ENCODE assay signal across 31 cellular contexts in the genomic region with DNA sequence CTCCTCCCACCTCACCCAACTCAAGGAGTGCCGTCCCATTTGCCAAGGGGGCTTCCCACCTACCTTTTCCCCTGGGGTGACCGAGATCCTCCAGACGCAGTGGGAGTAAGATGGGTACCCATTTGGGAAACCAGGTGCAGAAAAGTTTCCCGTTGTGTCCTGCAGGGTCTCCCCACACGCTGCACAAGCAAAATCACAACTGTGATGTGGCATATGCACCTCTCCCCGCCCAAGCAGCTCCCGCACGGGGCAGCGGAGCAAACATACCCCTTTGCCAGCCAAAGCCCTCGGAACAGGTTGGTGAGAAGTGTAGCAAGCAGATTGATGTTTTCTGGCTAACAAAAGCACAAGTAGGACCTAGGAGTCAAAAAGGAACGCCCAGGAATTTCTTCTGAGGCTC. TPM values are rescaled to one million over a fixed set of nuclear protein-coding genes. Genes with fewer than 3 reads are reported as not detected.
"Had no signal": no experiment of that assay in that cellular context is flagged by ENCODE, and none has a peak within 500 bp of the region (broad histone marks: within the 10 kb centered on the region; RNA-seq: fewer than 3 reads in every experiment).

No MANE protein-coding gene starts in this region.

- H3K4me1 Mint-ChIP-seq: naive thymus-derived CD4-positive, alpha-beta T cell; stimulated activated effector memory CD8-positive, alpha-beta T cell treated with anti-CD3 and anti-CD28 coated beads, Interleukin-12 subunit alpha, Interleukin-12 subunit beta, amount 100 ng/mL, for 72 hours had no signal

- DNase-seq: kidney; left ventricle myocardium inferior; mesendoderm; midbrain; mucosa of descending colon; naive thymus-derived CD4-positive, alpha-beta T cell; pancreas; posterior cingulate gyrus; retina; right cardiac atrium; small intestine; spleen; stimulated activated CD4-positive, alpha-beta T cell treated with anti-CD3 and anti-CD28 coated beads, Interleukin-4, amount 100 ng/mL, for 24 hours; stimulated activated naive CD4-positive, alpha-beta T cell; trophoblast cell; upper lobe of right lung had no signal

- H3K4me3 ChIP-seq: hepatocyte, left ventricle myocardium inferior, lung, mucosa of descending colon, pancreas, prostate gland, spleen, suprapubic skin, thoracic aorta, tibial artery, upper lobe of right lung had no signal

- H3K36me3 ChIP-seq: left ventricle myocardium inferior, pancreas, prostate gland, spleen, suprapubic skin, thoracic aorta, tibial artery, upper lobe of right lung had no signal

- H3K4me1 ChIP-seq: pancreas, prostate gland, suprapubic skin, upper lobe of right lung had no signal

- H3K4me3 Mint-ChIP-seq: naive thymus-derived CD4-positive, alpha-beta T cell; natural killer cell treated with Interleukin-12 subunit alpha and Interleukin-12 subunit beta and Interleukin-15 and Interleukin-18, amount 100 ng/mL, for 72 hours; stimulated activated effector memory CD8-positive, alpha-beta T cell treated with anti-CD3 and anti-CD28 coated beads, Interleukin-12 subunit alpha, Interleukin-12 subunit beta, amount 100 ng/mL, for 72 hours; stimulated activated naive CD8-positive, alpha-beta T cell treated with anti-CD3 and anti-CD28 coated beads, Interleukin-15, Interleukin-2, amounts not matched to agents 100 ng/mL and 50 ng/mL, for 24 hours had no signal

- H3K9me3 ChIP-seq: left ventricle myocardium inferior, mucosa of descending colon, pancreas, prostate gland, spleen, suprapubic skin, thoracic aorta, tibial artery, upper lobe of right lung had no signal

- H3K27ac Mint-ChIP-seq: naive thymus-derived CD4-positive, alpha-beta T cell; natural killer cell treated with Interleukin-12 subunit alpha and Interleukin-12 subunit beta and Interleukin-15 and Interleukin-18, amount 100 ng/mL, for 72 hours; stimulated activated effector memory CD8-positive, alpha-beta T cell treated with anti-CD3 and anti-CD28 coated beads, Interleukin-12 subunit alpha, Interleukin-12 subunit beta, amount 100 ng/mL, for 72 hours; stimulated activated naive CD8-positive, alpha-beta T cell treated with anti-CD3 and anti-CD28 coated beads, Interleukin-15, Interleukin-2, amounts not matched to agents 100 ng/mL and 50 ng/mL, for 24 hours had no signal

- H3K9me3 Mint-ChIP-seq: naive thymus-derived CD4-positive, alpha-beta T cell; natural killer cell treated with Interleukin-12 subunit alpha and Interleukin-12 subunit beta and Interleukin-15 and Interleukin-18, amount 100 ng/mL, for 72 hours; stimulated activated effector memory CD8-positive, alpha-beta T cell treated with anti-CD3 and anti-CD28 coated beads, Interleukin-12 subunit alpha, Interleukin-12 subunit beta, amount 100 ng/mL, for 72 hours; stimulated activated naive CD8-positive, alpha-beta T cell treated with anti-CD3 and anti-CD28 coated beads, Interleukin-15, Interleukin-2, amounts not matched to agents 100 ng/mL and 50 ng/mL, for 24 hours had no signal

- ATAC-seq: mucosa of descending colon; naive thymus-derived CD4-positive, alpha-beta T cell; natural killer cell treated with Interleukin-12 subunit alpha and Interleukin-12 subunit beta and Interleukin-15 and Interleukin-18, amount 100 ng/mL, for 72 hours; pancreas; right cardiac atrium; sciatic nerve; stimulated activated effector memory CD8-positive, alpha-beta T cell treated with anti-CD3 and anti-CD28 coated beads, Interleukin-12 subunit alpha, Interleukin-12 subunit beta, amount 100 ng/mL, for 72 hours; upper lobe of right lung had no signal

- H3K27ac ChIP-seq: hepatocyte, left ventricle myocardium inferior, pancreas, prostate gland, spleen, suprapubic skin, thoracic aorta, tibial artery, upper lobe of right lung had no signal

- H3K27me3 ChIP-seq: pancreas had no signal

- H3K36me3 Mint-ChIP-seq: naive thymus-derived CD4-positive, alpha-beta T cell; natural killer cell treated with Interleukin-12 subunit alpha and Interleukin-12 subunit beta and Interleukin-15 and Interleukin-18, amount 100 ng/mL, for 72 hours; stimulated activated effector memory CD8-positive, alpha-beta T cell treated with anti-CD3 and anti-CD28 coated beads, Interleukin-12 subunit alpha, Interleukin-12 subunit beta, amount 100 ng/mL, for 72 hours had no signal

RNA-seq across cellular contexts. Expression of a gene that starts 51.5 kb away (rescaled TPM):
- total RNA-seq: hepatocyte; kidney; left ventricle myocardium inferior; lower leg skin; lung; mucosa of descending colon; myocyte; naive thymus-derived CD4-positive, alpha-beta T cell; natural killer cell treated with Interleukin-12 subunit alpha and Interleukin-12 subunit beta and Interleukin-15 and Interleukin-18, amount 100 ng/mL, for 72 hours; omental fat pad; pancreas; right cardiac atrium; sciatic nerve; spleen; subcutaneous adipose tissue; suprapubic skin; thoracic aorta; upper lobe of right lung had no signal
- polyA plus RNA-seq: hepatocyte; lung; naive thymus-derived CD4-positive, alpha-beta T cell; neural cell; pancreas; right cardiac atrium; small intestine; spleen had no signal
